In the genomic region with DNA sequence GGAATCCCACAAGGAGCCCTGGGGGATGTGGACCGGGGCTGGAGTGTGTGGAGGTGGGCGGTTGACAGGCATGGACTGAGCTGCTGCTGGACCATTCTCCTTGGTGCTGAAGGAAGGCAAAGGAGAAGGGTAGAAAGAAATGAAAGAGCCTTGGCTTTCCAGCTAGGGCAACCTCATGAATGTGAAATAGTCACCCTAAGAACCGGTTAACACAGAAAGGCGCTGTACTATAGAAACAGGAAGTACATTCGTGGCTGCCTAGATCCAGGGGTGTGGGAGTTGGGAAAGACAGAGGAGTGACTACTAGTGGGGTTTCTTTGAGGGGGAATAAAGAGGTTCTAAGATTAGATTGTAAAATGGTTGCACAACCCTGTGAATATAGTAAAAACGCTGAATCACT, we compare ENCODE assay signal across 12 cellular contexts. TPM values are rescaled to one million over a fixed set of nuclear protein-coding genes. Genes with fewer than 3 reads are reported as not detected.
"Had no signal": no experiment of that assay in that cellular context is flagged by ENCODE, and none has a peak within 500 bp of the region (broad histone marks: within the 10 kb centered on the region; RNA-seq: fewer than 3 reads in every experiment).

No MANE protein-coding gene starts in this region.

RNA-seq across cellular contexts. Expression of a gene that starts 7.5 kb away (rescaled TPM):
- total RNA-seq: activated CD4-positive, alpha-beta T cell treated with anti-CD3 and anti-CD28 coated beads, Interleukin-2, amount 10 ng/mL, durations not matched to agents 7 days and 5 days; activated CD8-positive, alpha-beta T cell treated with anti-CD3 and anti-CD28 coated beads, Interleukin-2, amount 10 ng/mL, durations not matched to agents 7 days and 5 days; activated naive CD8-positive, alpha-beta T cell treated with anti-CD3 and anti-CD28 coated beads, Interleukin-2, amount 10 ng/mL, durations not matched to agents 7 days and 5 days; activated T-helper 2 cell treated with anti-CD3 and anti-CD28 coated beads, Interferon-gamma antibody, Interleukin-2, Interleukin-4, amounts not matched to agents 10 μg/mL and 5 μg/mL and 100 μg/mL, durations not matched to agents 14 hours and 24 hours and 36 hours; ascending aorta; cardiac septum; MCF 10A; Right ventricle myocardium superior; SJCRH30; T-cell; T-helper 17 cell had no signal

RNA-seq across cellular contexts. Expression of a gene that starts 53.3 kb away (rescaled TPM):
- total RNA-seq: activated CD8-positive, alpha-beta T cell treated with anti-CD3 and anti-CD28 coated beads, Interleukin-2, amount 10 ng/mL, durations not matched to agents 7 days and 5 days; activated naive CD8-positive, alpha-beta T cell treated with anti-CD3 and anti-CD28 coated beads, Interleukin-2, amount 10 ng/mL, durations not matched to agents 7 days and 5 days; ascending aorta; cardiac septum; MCF 10A; Right ventricle myocardium superior; SJCRH30 had no signal
- polyA plus RNA-seq: adipose tissue had no signal
